18 cellular contexts compared by ENCODE assay signal in the genomic region with DNA sequence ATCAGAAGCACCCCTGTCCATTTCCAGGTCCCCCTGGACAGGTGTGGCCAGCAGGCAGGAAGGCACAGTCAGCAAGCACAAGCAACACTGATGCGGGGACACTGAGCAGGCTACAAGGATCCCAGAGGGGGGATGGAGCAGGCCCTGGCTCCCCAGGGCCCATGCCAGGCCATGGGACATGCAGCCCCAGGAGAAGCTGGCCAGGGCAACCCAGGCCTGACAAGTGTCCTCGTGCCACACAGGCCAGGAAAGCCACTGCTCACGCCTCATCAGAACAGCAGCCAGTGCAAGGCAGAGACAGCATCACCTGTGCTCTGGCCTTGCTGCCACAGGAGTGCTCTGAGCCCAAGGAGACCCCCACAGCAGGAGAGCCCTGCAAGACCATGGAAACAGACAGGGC. TPM values are rescaled to one million over a fixed set of nuclear protein-coding genes. Genes with fewer than 3 reads are reported as not detected.
A peak's percentile ranks its signal among the peaks of the same experiment; 100 is the strongest.
DNase-seq lines count a peak whose midpoint lies in the region; ATAC-seq and TF ChIP-seq lines count a peak whose summit lies in the region.
"Had no signal": no experiment of that assay in that cellular context is flagged by ENCODE, and none has a peak within 500 bp of the region (broad histone marks: within the 10 kb centered on the region; RNA-seq: fewer than 3 reads in every experiment).

No MANE protein-coding gene starts in this region.

- H3K36me3 ChIP-seq in left ventricle myocardium inferior (no peaks in the 10 kb centered on the region), upper lobe of right lung (no peaks in the 10 kb centered on the region)

- no peak overlapping the region for H3K27ac Mint-ChIP-seq in natural killer cell

- TF ChIP-seq CTCF in left ventricle myocardium inferior (IDR thresholded peaks at IDR 0.05; ENCODE audit: borderline replicate concordance) (no peak), natural killer cell (IDR thresholded peaks at IDR 0.05) (no peak), upper lobe of right lung (IDR thresholded peaks at IDR 0.05) (no peak)

- H3K4me3 Mint-ChIP-seq in natural killer cell, result no peak overlapping the region

- no peaks in the 10 kb centered on the region for H3K36me3 Mint-ChIP-seq in natural killer cell

- DNase-seq in left ventricle myocardium superior (peak; percentile 13), left ventricle myocardium inferior (no peak), islet precursor cell (peak; percentile 23), natural killer cell (peak; percentile 3), upper lobe of right lung (peak; percentile 54), SHP77 treated with DMSO at 0.1 percent for 48 hours (lab: John Stamatoyannopoulos, UW) (no peak)
- no peak for DNase-seq in activated CD4-positive, alpha-beta T cell treated with anti-CD3 and anti-CD28 coated beads for 4 hours
- DNase-seq: ACHN, AML-193, DMS79 treated with DMSO at 0.1 percent for 48 hours, MM.1S, NCI-H1092, NCI-H146, NCI-H2081 treated with DMSO at 0.1 percent for 48 hours, NCI-H446 treated with DMSO at 0.1 percent for 48 hours, NCI-H748 treated with DMSO at 0.1 percent for 48 hours, OCI-M1 had no signal

- ATAC-seq in left ventricle myocardium superior (no peak), natural killer cell (no peak), upper lobe of right lung (no peak)

- H3K9me3 Mint-ChIP-seq in natural killer cell, result no peaks in the 10 kb centered on the region

- H3K27me3 ChIP-seq in left ventricle myocardium inferior (ENCODE audit: low read depth) (peaks cover 6% of the 10 kb centered on the region), upper lobe of right lung (no peaks in the 10 kb centered on the region)

- peaks cover 0 to 5% of the 10 kb centered on the region in 2 donors for H3K27me3 Mint-ChIP-seq in natural killer cell (ENCODE audit: low read depth in 2 of 2)

- no peak overlapping the region for H3K27ac ChIP-seq in left ventricle myocardium inferior (replicated peaks)
- H3K27ac ChIP-seq in upper lobe of right lung, result no peak overlapping the region
- H3K27ac ChIP-seq: C4-2B had no signal

- H3K4me1 Mint-ChIP-seq in natural killer cell, result no peaks in the 10 kb centered on the region

- H3K4me3 ChIP-seq in left ventricle myocardium inferior (no peak overlapping the region), upper lobe of right lung (no peak overlapping the region)

- intact Hi-C loops in left ventricle myocardium superior (cut with micrococcal nuclease), result no loop called here
- intact Hi-C loops in left ventricle myocardium inferior (cut with micrococcal nuclease), result no loop called here
- intact Hi-C loops in natural killer cell (cut with micrococcal nuclease), result no loop called here
- intact Hi-C loops in upper lobe of right lung (cut with DNase I), result no loop called here

- H3K9me3 ChIP-seq in left ventricle myocardium inferior (replicated peaks) (peaks cover 50% of the 10 kb centered on the region), upper lobe of right lung (no peaks in the 10 kb centered on the region)

- H3K4me1 ChIP-seq in left ventricle myocardium inferior (no peaks in the 10 kb centered on the region), upper lobe of right lung (no peaks in the 10 kb centered on the region)

RNA-seq across cellular contexts. Expression of a gene that starts 14.1 kb away (rescaled TPM):
- total RNA-seq in left ventricle myocardium superior (177 TPM), left ventricle myocardium inferior (187 TPM), natural killer cell (1 to 10 TPM in 1 of 3 donors, under 1 TPM in 2; 0.79 to 1.4 (median 0.94) TPM), upper lobe of right lung (24.8 TPM)

Comparison
In these comparisons a context has a peak if more than half of its experiments do, and no peak if none do; other contexts are left out.
1. DNase-seq: peak in left ventricle myocardium superior (single experiment), islet precursor cell (single experiment), natural killer cell (single experiment) and upper lobe of right lung (single experiment); none in left ventricle myocardium inferior (single experiment), SHP77 treated with DMSO at 0.1 percent for 48 hours (single experiment) and activated CD4-positive, alpha-beta T cell treated with anti-CD3 and anti-CD28 coated beads for 4 hours (0 of 2).
2. RNA of a gene that starts 14.1 kb away (total RNA-seq): 187 TPM in left ventricle myocardium inferior (single experiment), 177 TPM in left ventricle myocardium superior (single experiment) and 24.8 TPM in upper lobe of right lung (single experiment); 0.79 to 1.4 TPM in natural killer cell; every median in the first group is over 10 times any median in the second.